Comparison of ENCODE assay signal across 11 cellular contexts in the genomic region with DNA sequence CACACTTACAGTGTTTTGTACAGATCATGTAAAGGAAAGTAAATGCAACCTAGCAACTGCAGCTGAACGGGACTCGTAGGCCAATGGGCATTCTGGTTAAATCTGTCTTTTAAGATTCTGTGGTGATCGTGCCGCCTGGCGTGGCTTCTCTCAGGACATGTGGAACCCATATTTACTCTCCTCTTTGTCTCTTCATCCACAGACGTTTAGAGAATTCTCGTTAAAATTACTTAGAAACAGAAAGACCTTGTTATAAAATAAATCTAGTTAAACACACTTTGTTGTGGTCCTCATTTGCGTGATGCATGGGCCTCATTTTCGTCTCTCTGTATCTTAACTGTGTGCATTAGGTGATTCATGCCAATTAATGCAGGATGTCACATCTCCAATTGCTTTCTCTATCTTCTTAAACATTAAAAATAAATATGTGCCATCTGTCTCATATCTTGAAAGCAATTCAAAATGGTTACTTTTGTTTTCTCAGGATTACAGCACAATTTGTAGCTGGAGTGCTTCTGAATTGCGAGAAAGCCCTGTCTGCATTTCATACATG. TPM values are rescaled to one million over a fixed set of nuclear protein-coding genes. Genes with fewer than 3 reads are reported as not detected.
A peak's percentile ranks its signal among the peaks of the same experiment; 100 is the strongest.
DNase-seq lines count a peak whose midpoint lies in the region; ATAC-seq and TF ChIP-seq lines count a peak whose summit lies in the region.
"Had no signal": no experiment of that assay in that cellular context is flagged by ENCODE, and none has a peak within 500 bp of the region (broad histone marks: within the 10 kb centered on the region; RNA-seq: fewer than 3 reads in every experiment).

No MANE protein-coding gene starts in this region.

- peak overlapping the region; percentile 100 for H3K27ac Mint-ChIP-seq in T-helper 17 cell
- H3K27ac Mint-ChIP-seq in activated naive CD4-positive, alpha-beta T cell treated with anti-CD3 and anti-CD28 coated beads for 36 hours = no peak overlapping the region

- TF ChIP-seq POLR2A in esophagus muscularis mucosa (IDR thresholded peaks at IDR 0.05; ENCODE audit: low read depth) = no peak
- TF ChIP-seq POLR2A in gastrocnemius medialis (IDR thresholded peaks at IDR 0.05) = no peak

- in situ Hi-C loops in gastrocnemius medialis (cut with MboI; ENCODE audit: low sequenced_read_pairs in 4 of 4) = loop anchor here in 1 of 4 donors (10.0 kb wide), 1 partner anchor 309 kb away; no protein-coding TSS in a partner anchor

- ATAC-seq in DND-41 (ENCODE audit: insufficient read depth, low read depth) (no peak), T-helper 17 cell (peak; percentile 2), gastrocnemius medialis (no peak), GM21381 (IDR thresholded peaks at IDR 0.05; ENCODE audit: unreplicated experiment) (no peak)

- peaks cover 2% of the 10 kb centered on the region for H3K36me3 Mint-ChIP-seq in T-helper 17 cell (ENCODE audit: low read depth)
- peaks cover 32% of the 10 kb centered on the region for H3K36me3 Mint-ChIP-seq in activated naive CD4-positive, alpha-beta T cell treated with anti-CD3 and anti-CD28 coated beads for 36 hours (ENCODE audit: low read depth)

- no peaks in the 10 kb centered on the region for H3K9me3 Mint-ChIP-seq in activated naive CD4-positive, alpha-beta T cell treated with anti-CD3 and anti-CD28 coated beads for 36 hours

- H3K27ac ChIP-seq in DND-41 (ENCODE audit: low read length) = 0 out of 2 replicates have a peak overlapping the region, but pooled peaks have one; percentile 38
- peak overlapping the region in 3 of 4 donors; percentile 97 to 100 (median 98) for H3K27ac ChIP-seq in esophagus muscularis mucosa (replicated peaks in 1 of 4)
- H3K27ac ChIP-seq in gastrocnemius medialis = peak overlapping the region; percentile 26 to 100 (median 98)

- peaks cover 14% of the 10 kb centered on the region for H3K79me2 ChIP-seq in DND-41 (ENCODE audit: insufficient read depth, low read length)

- DNase-seq in DND-41 (no peak), T-helper 17 cell (no peak), esophagus muscularis mucosa (ENCODE audit: extremely low spot score) (no peak), gastrocnemius medialis (no peak), activated gamma-delta T cell treated with Interleukin-2 at 50 U/mL for 16 hours (no peak), NCI-H1105 treated with DMSO at 0.1 percent for 48 hours (lab: John Stamatoyannopoulos, UW) (no peak)
- no peak for DNase-seq in activated naive CD4-positive, alpha-beta T cell treated with anti-CD3 and anti-CD28 coated beads for 36 hours
- DNase-seq: caudate nucleus, NCI-H1417, NCI-H526 treated with DMSO at 0.1 percent for 48 hours had no signal

- no peaks in the 10 kb centered on the region for H3K9me3 ChIP-seq in DND-41 (ENCODE audit: insufficient read depth, low read length, severe bottlenecking)
- H3K9me3 ChIP-seq in T-helper 17 cell (ENCODE audit: control insufficient read depth, low read length, poor library complexity, severe bottlenecking) = no peaks in the 10 kb centered on the region
- no peaks in the 10 kb centered on the region for H3K9me3 ChIP-seq in esophagus muscularis mucosa
- H3K9me3 ChIP-seq in gastrocnemius medialis = no peaks in the 10 kb centered on the region

- no peak overlapping the region for H2AFZ ChIP-seq in DND-41 (ENCODE audit: low read depth, low read length)

- TF ChIP-seq CTCF in DND-41 (IDR thresholded peaks at IDR 0.05; ENCODE audit: borderline replicate concordance, extremely low read depth, low read length, poor library complexity, severe bottlenecking) (no peak), esophagus muscularis mucosa (IDR thresholded peaks at IDR 0.05) (no peak), gastrocnemius medialis (IDR thresholded peaks at IDR 0.05 in 4 of 5, conservative IDR thresholded peaks at IDR 0.05 in 1 of 5) (no peak)

- H3K4me3 ChIP-seq in DND-41 (ENCODE audit: low read depth in 1 of 2, low read length in 2 of 2) (no peak overlapping the region), esophagus muscularis mucosa (no peak overlapping the region), gastrocnemius medialis (no peak overlapping the region)

- H3K36me3 ChIP-seq in DND-41 (ENCODE audit: insufficient read depth, low read length) (peaks cover 40% of the 10 kb centered on the region), esophagus muscularis mucosa (peaks cover 17 to 44% (median 26%) of the 10 kb centered on the region in 4 donors), gastrocnemius medialis (peaks cover 0 to 19% of the 10 kb centered on the region in 2 donors)

- no peak for TF ChIP-seq EP300 in esophagus muscularis mucosa (IDR thresholded peaks at IDR 0.05)

- no peak overlapping the region for H3K9ac ChIP-seq in DND-41 (ENCODE audit: low read depth, low read length)

- CTCF ChIA-PET in activated naive CD4-positive, alpha-beta T cell treated with anti-CD3 and anti-CD28 coated beads for 36 hours (lab: Charles Lee) = interaction anchor here (1.0 kb wide), 1 partner anchor 585 kb away, joined by 3 read pairs; no protein-coding TSS in a partner anchor

- 83% methylated on average over 10 of the region's 10 CpGs for WGBS in esophagus muscularis mucosa

- peaks cover 9% of the 10 kb centered on the region; the same call in 1 of the 2 replicates for H3K4me1 ChIP-seq in DND-41 (ENCODE audit: insufficient read depth, low read length)
- peaks cover 40 to 43% (median 40%) of the 10 kb centered on the region in 4 donors for H3K4me1 ChIP-seq in esophagus muscularis mucosa
- H3K4me1 ChIP-seq in gastrocnemius medialis = peaks cover 40 to 41% of the 10 kb centered on the region in 2 donors

- no peaks in the 10 kb centered on the region for H3K27me3 ChIP-seq in DND-41 (ENCODE audit: insufficient read depth, low read length, poor library complexity)
- H3K27me3 ChIP-seq in esophagus muscularis mucosa = no peaks in the 10 kb centered on the region
- H3K27me3 ChIP-seq in gastrocnemius medialis = no peaks in the 10 kb centered on the region

- H3K4me3 Mint-ChIP-seq in T-helper 17 cell = peak overlapping the region; percentile 79
- no peak overlapping the region for H3K4me3 Mint-ChIP-seq in activated naive CD4-positive, alpha-beta T cell treated with anti-CD3 and anti-CD28 coated beads for 36 hours

- peaks cover 39% of the 10 kb centered on the region for H3K4me1 Mint-ChIP-seq in T-helper 17 cell
- peaks cover 33% of the 10 kb centered on the region for H3K4me1 Mint-ChIP-seq in activated naive CD4-positive, alpha-beta T cell treated with anti-CD3 and anti-CD28 coated beads for 36 hours (ENCODE audit: low read depth)

- no peaks in the 10 kb centered on the region for H3K27me3 Mint-ChIP-seq in T-helper 17 cell
- no peaks in the 10 kb centered on the region for H3K27me3 Mint-ChIP-seq in activated naive CD4-positive, alpha-beta T cell treated with anti-CD3 and anti-CD28 coated beads for 36 hours (ENCODE audit: low read depth)

- peaks cover 24% of the 10 kb centered on the region for H4K20me1 ChIP-seq in DND-41 (ENCODE audit: insufficient read depth, low read length)

- H3K4me2 ChIP-seq in DND-41 (ENCODE audit: insufficient read depth, low read length) = no peak overlapping the region

- intact Hi-C loops in esophagus muscularis mucosa (cut with DNase I) (loop anchor here (2.0 to 10.0 kb wide), 2 partner anchors 149 to 577 kb away; no protein-coding TSS in a partner anchor), gastrocnemius medialis (cut with DNase I; ENCODE audit: low total_unique reads) (loop anchor here (10.0 kb wide), 1 partner anchor 149 kb away; no protein-coding TSS in a partner anchor)
- intact Hi-C loops in activated naive CD4-positive, alpha-beta T cell treated with anti-CD3 and anti-CD28 coated beads for 36 hours (cut with micrococcal nuclease) = no loop called here

RNA-seq across cellular contexts. Expression of a gene that starts 11.5 kb away (rescaled TPM):
- total RNA-seq in T-helper 17 cell (1,000 to 10,000 TPM; 1,918 to 2,317 TPM), esophagus muscularis mucosa (100 to 1,000 TPM; 114 to 145 (median 123) TPM), gastrocnemius medialis (10 to 100 TPM; 23.3 to 84.7 (median 49.8) TPM)
- 10 to 100 TPM; 78.9 to 82.1 TPM for total RNA-seq in activated naive CD4-positive, alpha-beta T cell treated with anti-CD3 and anti-CD28 coated beads for 36 hours

Comparison
In these comparisons a context has a peak if more than half of its experiments do, and no peak if none do; other contexts are left out.
1. H3K27ac ChIP-seq: peak in every context shown above with its lines; median percentile 98 in esophagus muscularis mucosa; 98 in gastrocnemius medialis; 38 in DND-41.
2. RNA of a gene that starts 11.5 kb away (total RNA-seq): 1,918 to 2,317 TPM in T-helper 17 cell; 114 to 145 TPM in esophagus muscularis mucosa, 78.9 to 82.1 TPM in activated naive CD4-positive, alpha-beta T cell treated with anti-CD3 and anti-CD28 coated beads for 36 hours and 23.3 to 84.7 TPM in gastrocnemius medialis; every median in the first group is over 10 times any median in the second.